Comparison of ENCODE assay signal across 12 cellular contexts in the genomic region with DNA sequence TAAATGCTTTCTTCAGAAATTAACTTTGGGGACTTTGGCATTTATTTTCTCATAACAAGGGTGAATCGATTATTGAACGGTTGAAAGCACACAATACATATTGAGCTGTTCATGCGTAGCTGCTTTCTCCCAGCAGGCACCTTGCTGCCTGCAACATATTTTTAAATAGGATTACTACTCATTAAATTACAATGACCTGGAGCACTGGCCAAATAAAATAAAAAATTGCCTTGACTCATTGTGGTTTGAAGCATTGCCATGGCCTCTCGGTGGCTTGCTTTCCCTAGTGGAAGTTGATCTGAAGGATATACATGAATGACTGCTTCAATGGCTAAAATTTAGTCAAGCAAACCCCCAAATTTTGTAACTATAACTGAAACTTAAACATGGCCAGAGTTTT.
DNase-seq lines count a peak whose midpoint lies in the region; ATAC-seq and TF ChIP-seq lines count a peak whose summit lies in the region.
"Had no signal": no experiment of that assay in that cellular context is flagged by ENCODE, and none has a peak within 500 bp of the region (broad histone marks: within the 10 kb centered on the region; RNA-seq: fewer than 3 reads in every experiment).

No MANE protein-coding gene starts in this region.

- POLR2A ChIA-PET in activated CD4-positive, alpha-beta memory T cell treated with anti-CD3 and anti-CD28 coated beads for 36 hours (lab: Charles Lee), result no interaction called here

- no peaks in the 10 kb centered on the region for H3K9me3 Mint-ChIP-seq in activated CD4-positive, alpha-beta memory T cell treated with anti-CD3 and anti-CD28 coated beads for 36 hours
- H3K9me3 Mint-ChIP-seq in CD14-positive monocyte, result peaks cover 0 to 3% (median 0%) of the 10 kb centered on the region in 7 donors
- H3K9me3 Mint-ChIP-seq: activated naive CD8-positive, alpha-beta T cell treated with anti-CD3 and anti-CD28 coated beads, Interleukin-2, amount 10 ng/mL, durations not matched to agents 7 days and 5 days; stimulated activated naive CD8-positive, alpha-beta T cell treated with anti-CD3 and anti-CD28 coated beads, Interleukin-15, amount 100 ng/mL, for 72 hours had no signal

- peak; percentile 51 for DNase-seq in DMS114 treated with DMSO at 0.1 percent for 48 hours (lab: John Stamatoyannopoulos, UW; ENCODE audit: unreplicated experiment)
- peak; percentile 54 for DNase-seq in LHCN-M2 (ENCODE audit: low read depth)
- peak; percentile 89 for DNase-seq in astrocyte of the hippocampus (ENCODE audit: low read depth, low spot score)
- DNase-seq in kidney glomerular epithelial cell (lab: John Stamatoyannopoulos, UW), result peak; percentile 58
- DNase-seq in activated CD4-positive, alpha-beta memory T cell treated with anti-CD3 and anti-CD28 coated beads for 36 hours, result no peak
- no peak for DNase-seq in SKM-1 (lab: John Stamatoyannopoulos, UW; ENCODE audit: unreplicated experiment)
- no peak for DNase-seq in CD14-positive monocyte (ENCODE audit: low spot score)
- DNase-seq: activated naive CD8-positive, alpha-beta T cell treated with anti-CD3 and anti-CD28 coated beads, Interleukin-2, amount 10 ng/mL, durations not matched to agents 7 days and 5 days; NCI-H187 treated with DMSO at 0.1 percent for 48 hours; stimulated activated naive CD8-positive, alpha-beta T cell treated with anti-CD3 and anti-CD28 coated beads, Interleukin-15, amount 100 ng/mL, for 72 hours; WERI-Rb-1 had no signal

- no peaks in the 10 kb centered on the region for H3K27me3 Mint-ChIP-seq in activated CD4-positive, alpha-beta memory T cell treated with anti-CD3 and anti-CD28 coated beads for 36 hours
- H3K27me3 Mint-ChIP-seq in CD14-positive monocyte (ENCODE audit: low read depth in 3 of 3), result peaks cover 0 to 2% (median 0%) of the 10 kb centered on the region in 3 donors
- H3K27me3 Mint-ChIP-seq: activated naive CD8-positive, alpha-beta T cell treated with anti-CD3 and anti-CD28 coated beads, Interleukin-2, amount 10 ng/mL, durations not matched to agents 7 days and 5 days; stimulated activated naive CD8-positive, alpha-beta T cell treated with anti-CD3 and anti-CD28 coated beads, Interleukin-15, amount 100 ng/mL, for 72 hours had no signal

- no peaks in the 10 kb centered on the region for H3K4me1 Mint-ChIP-seq in activated CD4-positive, alpha-beta memory T cell treated with anti-CD3 and anti-CD28 coated beads for 36 hours (ENCODE audit: low read depth)
- H3K4me1 Mint-ChIP-seq in CD14-positive monocyte, result no peaks in the 10 kb centered on the region
- H3K4me1 Mint-ChIP-seq: activated naive CD8-positive, alpha-beta T cell treated with anti-CD3 and anti-CD28 coated beads, Interleukin-2, amount 10 ng/mL, durations not matched to agents 7 days and 5 days; stimulated activated naive CD8-positive, alpha-beta T cell treated with anti-CD3 and anti-CD28 coated beads, Interleukin-15, amount 100 ng/mL, for 72 hours had no signal

- ATAC-seq in GM19463 (IDR thresholded peaks at IDR 0.05; ENCODE audit: unreplicated experiment), result no peak
- ATAC-seq: stimulated activated naive CD8-positive, alpha-beta T cell treated with anti-CD3 and anti-CD28 coated beads, Interleukin-15, amount 100 ng/mL, for 72 hours had no signal

- CTCF ChIA-PET in activated CD4-positive, alpha-beta memory T cell treated with anti-CD3 and anti-CD28 coated beads for 36 hours (lab: Charles Lee), result no interaction called here

- H3K27ac Mint-ChIP-seq in activated CD4-positive, alpha-beta memory T cell treated with anti-CD3 and anti-CD28 coated beads for 36 hours, result no peak overlapping the region
- no peak overlapping the region for H3K27ac Mint-ChIP-seq in CD14-positive monocyte
- H3K27ac Mint-ChIP-seq: activated naive CD8-positive, alpha-beta T cell treated with anti-CD3 and anti-CD28 coated beads, Interleukin-2, amount 10 ng/mL, durations not matched to agents 7 days and 5 days; stimulated activated naive CD8-positive, alpha-beta T cell treated with anti-CD3 and anti-CD28 coated beads, Interleukin-15, amount 100 ng/mL, for 72 hours had no signal

- H3K36me3 Mint-ChIP-seq in activated CD4-positive, alpha-beta memory T cell treated with anti-CD3 and anti-CD28 coated beads for 36 hours, result no peaks in the 10 kb centered on the region
- H3K36me3 Mint-ChIP-seq in CD14-positive monocyte, result no peaks in the 10 kb centered on the region
- H3K36me3 Mint-ChIP-seq: activated naive CD8-positive, alpha-beta T cell treated with anti-CD3 and anti-CD28 coated beads, Interleukin-2, amount 10 ng/mL, durations not matched to agents 7 days and 5 days had no signal

- H3K4me3 Mint-ChIP-seq in activated CD4-positive, alpha-beta memory T cell treated with anti-CD3 and anti-CD28 coated beads for 36 hours, result no peak overlapping the region
- H3K4me3 Mint-ChIP-seq in CD14-positive monocyte, result no peak overlapping the region
- H3K4me3 Mint-ChIP-seq: activated naive CD8-positive, alpha-beta T cell treated with anti-CD3 and anti-CD28 coated beads, Interleukin-2, amount 10 ng/mL, durations not matched to agents 7 days and 5 days; stimulated activated naive CD8-positive, alpha-beta T cell treated with anti-CD3 and anti-CD28 coated beads, Interleukin-15, amount 100 ng/mL, for 72 hours had no signal

- no peak for TF ChIP-seq CTCF in CD14-positive monocyte (IDR thresholded peaks at IDR 0.05)

- intact Hi-C loops in activated CD4-positive, alpha-beta memory T cell treated with anti-CD3 and anti-CD28 coated beads for 36 hours (cut with micrococcal nuclease), result no loop called here
- intact Hi-C loops in CD14-positive monocyte (cut with micrococcal nuclease), result no loop called here

Comparison
In these comparisons a context has a peak if more than half of its experiments do, and no peak if none do; other contexts are left out.
1. DNase-seq: peak in DMS114 treated with DMSO at 0.1 percent for 48 hours (single experiment), LHCN-M2 (single experiment), astrocyte of the hippocampus (single experiment) and kidney glomerular epithelial cell (single experiment); none in activated CD4-positive, alpha-beta memory T cell treated with anti-CD3 and anti-CD28 coated beads for 36 hours (single experiment), SKM-1 (single experiment) and CD14-positive monocyte (single experiment).